1 cellular context compared by ENCODE assay signal in genomic region chr20:48298424-48298823, GRCh38.
TF ChIP-seq lines count a peak whose summit lies in the region.

No MANE protein-coding gene starts in this region.

TF ChIP-seq in SK-N-SH, 30 proteins besides CTCF, POLR2A, EP300 and RAD21 (continued from another document):
- TF ChIP-seq ZBTB33 (IDR thresholded peaks at IDR 0.05; ENCODE audit: borderline replicate concordance, low read depth): no peak
- TF ChIP-seq GATA2 (CRISPR knock-in tag; IDR thresholded peaks at IDR 0.05): no peak
- TF ChIP-seq JUND (IDR thresholded peaks at IDR 0.05): no peak
- no peak for TF ChIP-seq TAF1 (IDR thresholded peaks at IDR 0.05; ENCODE audit: borderline replicate concordance, low read depth, low read length)
- TF ChIP-seq USF2 (IDR thresholded peaks at IDR 0.05; ENCODE audit: borderline replicate concordance, low read depth, low read length): no peak
- no peak for TF ChIP-seq NFIC (IDR thresholded peaks at IDR 0.05; ENCODE audit: borderline replicate concordance)
- TF ChIP-seq MEF2A (IDR thresholded peaks at IDR 0.05; ENCODE audit: borderline replicate concordance, low read depth): no peak
